Comparison of ENCODE assay signal across 1 cellular context in genomic region chr1:206002833-206003532, GRCh38.
TF ChIP-seq lines count a peak whose summit lies in the region.

A gene with protein sequence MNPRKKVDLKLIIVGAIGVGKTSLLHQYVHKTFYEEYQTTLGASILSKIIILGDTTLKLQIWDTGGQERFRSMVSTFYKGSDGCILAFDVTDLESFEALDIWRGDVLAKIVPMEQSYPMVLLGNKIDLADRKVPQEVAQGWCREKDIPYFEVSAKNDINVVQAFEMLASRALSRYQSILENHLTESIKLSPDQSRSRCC (minus strand): TSS chr1:206003395. CDS start chr1:205994135, 9,260 bp downstream.

TF ChIP-seq in HEK293, 187 proteins besides CTCF, POLR2A, EP300 and RAD21 (continued from another document):
- TF ChIP-seq HIC1 (tag by site-specific recombination; IDR thresholded peaks at IDR 0.05) (no peak), EGR2 (tag by site-specific recombination; IDR thresholded peaks at IDR 0.05; ENCODE audit: low read depth) (peak; percentile 62)
